Comparison of ENCODE assay signal across 8 cellular contexts in genomic region chr14:105558449-105559154, GRCh38. TPM values are rescaled to one million over a fixed set of nuclear protein-coding genes. Genes with fewer than 3 reads are reported as not detected.
DNase-seq lines count a peak whose midpoint lies in the region; ATAC-seq and TF ChIP-seq lines count a peak whose summit lies in the region.
"Not testable (repeated sequence)": the region's sequence is repeated elsewhere in the genome, so short reads cannot be mapped to it uniquely, and the experiment has no call there.

No MANE protein-coding gene starts in this region.

- ATAC-seq in T-helper 17 cell (peak; percentile 39), memory B cell (ENCODE audit: low read depth) (peak; percentile 8)
- peak; percentile 27 for ATAC-seq in stimulated activated effector memory CD8-positive, alpha-beta T cell treated with anti-CD3 and anti-CD28 coated beads, Interleukin-12 subunit alpha, Interleukin-12 subunit beta, amount 100 ng/mL, for 72 hours

- H3K9me3 ChIP-seq in BE2C; MM.1S (replicated peaks; ENCODE audit: insufficient read depth, low read length); T-helper 17 cell (ENCODE audit: control insufficient read depth, low read length, poor library complexity, severe bottlenecking); cardiac muscle cell (ENCODE audit: low read depth): not testable (repeated sequence)

- peak overlapping the region; percentile 34; the same call in 1 of the 2 replicates for H3K4me2 ChIP-seq in MM.1S (ENCODE audit: low read depth, low read length)

- not testable (repeated sequence) for H3K4me3 Mint-ChIP-seq in T-helper 17 cell; memory B cell; stimulated activated effector memory CD8-positive, alpha-beta T cell treated with anti-CD3 and anti-CD28 coated beads, Interleukin-12 subunit alpha, Interleukin-12 subunit beta, amount 100 ng/mL, for 72 hours

- not testable (repeated sequence) for DNase-seq in BE2C; MM.1S; T-helper 17 cell; brain microvascular endothelial cell; cardiac muscle cell (ENCODE audit: low read depth in 1 of 2, low spot score in 1 of 2)
- DNase-seq in memory B cell (ENCODE audit: low spot score in 2 of 2): peak; percentile 41 to 66
- peak in 1 of 2 donors; percentile 62 for DNase-seq in stimulated activated effector memory CD8-positive, alpha-beta T cell treated with anti-CD3 and anti-CD28 coated beads, Interleukin-12 subunit alpha, Interleukin-12 subunit beta, amount 100 ng/mL, for 72 hours (ENCODE audit: low spot score in 2 of 2)

- not testable (repeated sequence) for H3K36me3 ChIP-seq in BE2C; MM.1S (replicated peaks; ENCODE audit: insufficient read depth, low read length); brain microvascular endothelial cell (replicated peaks); cardiac muscle cell

- not testable (repeated sequence) for H3K36me3 Mint-ChIP-seq in T-helper 17 cell (ENCODE audit: low read depth); memory B cell; stimulated activated effector memory CD8-positive, alpha-beta T cell treated with anti-CD3 and anti-CD28 coated beads, Interleukin-12 subunit alpha, Interleukin-12 subunit beta, amount 100 ng/mL, for 72 hours

- not testable (repeated sequence) for H3K4me3 ChIP-seq in BE2C (ENCODE audit: low read depth, low read length); MM.1S (ENCODE audit: low read length); brain microvascular endothelial cell (ENCODE audit: low read depth, low read length); cardiac muscle cell

- H3K27ac Mint-ChIP-seq in T-helper 17 cell; memory B cell; stimulated activated effector memory CD8-positive, alpha-beta T cell treated with anti-CD3 and anti-CD28 coated beads, Interleukin-12 subunit alpha, Interleukin-12 subunit beta, amount 100 ng/mL, for 72 hours: not testable (repeated sequence)

- H3K27ac ChIP-seq in MM.1S (ENCODE audit: low read length); brain microvascular endothelial cell; cardiac muscle cell: not testable (repeated sequence)

- in situ Hi-C loops in brain microvascular endothelial cell (cut with HindIII; ENCODE audit: low pct_ligation_motif_present, low sequenced_read_pairs): not testable (repeated sequence)

- H3F3A ChIP-seq in MM.1S (ENCODE audit: insufficient read depth, low read length): not testable (repeated sequence)

- peak; percentile 28 for TF ChIP-seq CTCF in BE2C (IDR thresholded peaks at IDR 0.05; ENCODE audit: low read depth, low read length)
- TF ChIP-seq CTCF in GM12872 (IDR thresholded peaks at IDR 0.05; ENCODE audit: insufficient read depth, low read depth, low read length): peak; percentile 35; the same call in 2 of the 3 replicates
- peak; percentile 22; the same call in 1 of the 2 replicates for TF ChIP-seq CTCF in MM.1S (IDR thresholded peaks at IDR 0.05; ENCODE audit: low read length)
- TF ChIP-seq CTCF in brain microvascular endothelial cell (IDR thresholded peaks at IDR 0.05; ENCODE audit: low read depth, low read length, missing control alignments): peak; percentile 14
- TF ChIP-seq CTCF in cardiac muscle cell (IDR thresholded peaks at IDR 0.05; ENCODE audit: low read depth, low read length): peak; percentile 6

- H2AFZ ChIP-seq in MM.1S (ENCODE audit: low read length): not testable (repeated sequence)

- peaks cover 22% of the 10 kb centered on the region for H3K27me3 ChIP-seq in BE2C
- not testable (repeated sequence) for H3K27me3 ChIP-seq in MM.1S (replicated peaks; ENCODE audit: insufficient read depth, low read length); brain microvascular endothelial cell (replicated peaks); cardiac muscle cell

- H3K4me1 ChIP-seq in BE2C; cardiac muscle cell (ENCODE audit: low read depth): not testable (repeated sequence)
- H3K4me1 ChIP-seq in MM.1S (ENCODE audit: low read length): peaks cover 14% of the 10 kb centered on the region

- H3K9ac ChIP-seq in MM.1S (ENCODE audit: low read length): peak overlapping the region; percentile 75; the same call in 1 of the 2 replicates

- not testable (repeated sequence) for H3K9me3 Mint-ChIP-seq in memory B cell; stimulated activated effector memory CD8-positive, alpha-beta T cell treated with anti-CD3 and anti-CD28 coated beads, Interleukin-12 subunit alpha, Interleukin-12 subunit beta, amount 100 ng/mL, for 72 hours

- peaks cover 28% of the 10 kb centered on the region for H3K27me3 Mint-ChIP-seq in T-helper 17 cell
- not testable (repeated sequence) for H3K27me3 Mint-ChIP-seq in memory B cell

- H3K4me1 Mint-ChIP-seq in T-helper 17 cell: not testable (repeated sequence)
- peaks cover 13% of the 10 kb centered on the region for H3K4me1 Mint-ChIP-seq in memory B cell
- H3K4me1 Mint-ChIP-seq in stimulated activated effector memory CD8-positive, alpha-beta T cell treated with anti-CD3 and anti-CD28 coated beads, Interleukin-12 subunit alpha, Interleukin-12 subunit beta, amount 100 ng/mL, for 72 hours: peaks cover 14% of the 10 kb centered on the region

- H3K79me2 ChIP-seq in MM.1S (ENCODE audit: low read length): not testable (repeated sequence)

- not testable (repeated sequence) for H3K9me2 ChIP-seq in MM.1S (replicated peaks; ENCODE audit: insufficient read depth, low read length)

- H4K20me1 ChIP-seq in MM.1S (ENCODE audit: insufficient read depth, low read length): not testable (repeated sequence)

RNA-seq across cellular contexts. Expression of gene TMEM121, which starts 32.2 kb away (rescaled TPM):
- polyA plus RNA-seq in BE2C (2012; ENCODE audit: insufficient read depth, insufficient read length, low read depth): 11.3 TPM
- total RNA-seq in T-helper 17 cell: 1 to 10 TPM in 1 of 2 donors, under 1 TPM in 1; 0.85 to 2.6 TPM
- total RNA-seq in cardiac muscle cell: 6.8 and 8.8 TPM in 2 replicates
- 4.4 and 6.4 TPM in 2 replicates for polyA plus RNA-seq in cardiac muscle cell
